Comparison of ENCODE assay signal across 2 cellular contexts in the genomic region with DNA sequence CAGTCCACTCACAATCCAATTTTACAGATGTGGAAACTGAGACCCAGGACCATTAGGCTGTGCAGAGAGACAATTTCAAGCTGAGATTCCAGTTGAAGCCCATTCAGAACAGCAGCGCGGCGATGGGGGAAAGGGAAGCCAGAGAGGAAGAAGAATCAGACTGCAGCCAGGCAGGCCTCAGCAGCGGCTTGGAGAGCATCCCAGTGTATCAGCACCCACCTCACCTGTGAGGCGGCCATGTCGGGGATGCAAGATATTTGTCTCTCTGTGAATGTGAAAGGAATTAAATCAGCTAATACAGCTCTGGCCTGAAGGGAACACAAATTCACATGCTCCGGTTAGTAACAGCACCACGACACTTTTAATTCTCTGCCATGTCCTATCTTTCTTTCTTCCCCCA.
A peak's percentile ranks its signal among the peaks of the same experiment; 100 is the strongest.
TF ChIP-seq lines count a peak whose summit lies in the region.

No MANE protein-coding gene starts in this region.

TF ChIP-seq in GM23338, 12 proteins besides CTCF, POLR2A, EP300 and RAD21:
- TF ChIP-seq ZNF331 (CRISPR knock-in tag; IDR thresholded peaks at IDR 0.05; ENCODE audit: low read depth): no peak
- no peak for TF ChIP-seq JUNB (IDR thresholded peaks at IDR 0.05; ENCODE audit: unreplicated experiment)
- TF ChIP-seq, protein P1, sequence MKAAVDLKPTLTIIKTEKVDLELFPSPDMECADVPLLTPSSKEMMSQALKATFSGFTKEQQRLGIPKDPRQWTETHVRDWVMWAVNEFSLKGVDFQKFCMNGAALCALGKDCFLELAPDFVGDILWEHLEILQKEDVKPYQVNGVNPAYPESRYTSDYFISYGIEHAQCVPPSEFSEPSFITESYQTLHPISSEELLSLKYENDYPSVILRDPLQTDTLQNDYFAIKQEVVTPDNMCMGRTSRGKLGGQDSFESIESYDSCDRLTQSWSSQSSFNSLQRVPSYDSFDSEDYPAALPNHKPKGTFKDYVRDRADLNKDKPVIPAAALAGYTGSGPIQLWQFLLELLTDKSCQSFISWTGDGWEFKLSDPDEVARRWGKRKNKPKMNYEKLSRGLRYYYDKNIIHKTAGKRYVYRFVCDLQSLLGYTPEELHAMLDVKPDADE (IDR thresholded peaks at IDR 0.05): no peak
- no peak for TF ChIP-seq ZNF114 (CRISPR knock-in tag; IDR thresholded peaks at IDR 0.05)

TF ChIP-seq in H1, 55 proteins besides CTCF, POLR2A, EP300 and RAD21:
- TF ChIP-seq CREB1 (IDR thresholded peaks at IDR 0.05) (no peak), EZH2 (IDR thresholded peaks at IDR 0.05; ENCODE audit: low read depth, low read length, severe bottlenecking) (no peak), YY1 (IDR thresholded peaks at IDR 0.05; ENCODE audit: low read depth, low read length) (0 out of 2 replicates have a peak, but pooled peaks have one; percentile 4), SP1 (IDR thresholded peaks at IDR 0.05; ENCODE audit: low read depth, low read length) (no peak)
